ENCODE assay signal across 19 cellular contexts in the genomic region with DNA sequence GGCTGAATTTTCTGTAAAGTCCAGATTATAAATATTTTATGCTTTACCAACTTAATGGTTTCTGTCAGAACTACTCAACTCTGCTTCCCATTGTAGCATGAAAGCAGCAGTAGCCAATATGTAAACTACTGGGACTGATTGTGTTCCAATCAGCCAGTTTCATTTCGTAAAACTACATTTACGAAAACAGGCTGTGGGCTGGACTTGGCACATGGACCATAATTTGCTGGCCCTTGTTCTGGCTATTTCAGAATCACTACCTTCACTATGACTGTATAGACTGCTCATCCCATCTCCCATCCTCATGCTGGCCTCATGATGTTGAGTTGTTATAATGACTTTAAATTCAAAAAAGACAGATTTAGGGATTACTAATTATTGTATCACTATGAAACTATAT.
"Had no signal": no experiment of that assay in that cellular context is flagged by ENCODE, and none has a peak within 500 bp of the region (broad histone marks: within the 10 kb centered on the region; RNA-seq: fewer than 3 reads in every experiment).

No MANE protein-coding gene starts in this region.

- H3K36me3 ChIP-seq: gastrocnemius medialis, heart left ventricle, right atrium auricular region, upper lobe of right lung had no signal

- H3K9me3 ChIP-seq: gastrocnemius medialis, heart left ventricle, right atrium auricular region, testis, upper lobe of right lung had no signal

- H3K36me3 Mint-ChIP-seq: activated naive CD4-positive, alpha-beta T cell treated with anti-CD3 and anti-CD28 coated beads, Interleukin-2, amount 10 ng/mL, durations not matched to agents 7 days and 5 days; memory B cell; natural killer cell had no signal

- H3K27ac Mint-ChIP-seq: activated naive CD4-positive, alpha-beta T cell treated with anti-CD3 and anti-CD28 coated beads, Interleukin-2, amount 10 ng/mL, durations not matched to agents 7 days and 5 days; activated T-helper 2 cell treated with anti-CD3 and anti-CD28 coated beads, Interferon-gamma antibody, Interleukin-2, Interleukin-4, amounts not matched to agents 10 μg/mL and 5 μg/mL and 100 μg/mL, durations not matched to agents 14 hours and 24 hours and 36 hours; memory B cell; natural killer cell; stimulated activated naive CD8-positive, alpha-beta T cell treated with anti-CD3 and anti-CD28 coated beads, Interleukin-15, Interleukin-2, amounts not matched to agents 100 ng/mL and 50 ng/mL, for 24 hours; T-cell had no signal

- H3K27me3 Mint-ChIP-seq: activated naive CD4-positive, alpha-beta T cell treated with anti-CD3 and anti-CD28 coated beads, Interleukin-2, amount 10 ng/mL, durations not matched to agents 7 days and 5 days; stimulated activated naive CD8-positive, alpha-beta T cell treated with anti-CD3 and anti-CD28 coated beads, Interleukin-15, Interleukin-2, amounts not matched to agents 100 ng/mL and 50 ng/mL, for 24 hours; T-cell had no signal

- DNase-seq: activated CD4-positive, alpha-beta T cell treated with anti-CD3 and anti-CD28 coated beads for 1 hour; activated CD4-positive, alpha-beta T cell treated with anti-CD3 and anti-CD28 coated beads, Interleukin-2, amount 50 U/mL, for 4 hours; activated naive CD4-positive, alpha-beta T cell treated with anti-CD3 and anti-CD28 coated beads, Interleukin-2, amount 10 ng/mL, durations not matched to agents 7 days and 5 days; gastrocnemius medialis; heart left ventricle; left colon; natural killer cell; posterior cingulate gyrus; T-cell; T1000; testis; upper lobe of right lung had no signal

- H3K9me3 Mint-ChIP-seq: activated naive CD4-positive, alpha-beta T cell treated with anti-CD3 and anti-CD28 coated beads, Interleukin-2, amount 10 ng/mL, durations not matched to agents 7 days and 5 days; activated T-helper 2 cell treated with anti-CD3 and anti-CD28 coated beads, Interferon-gamma antibody, Interleukin-2, Interleukin-4, amounts not matched to agents 10 μg/mL and 5 μg/mL and 100 μg/mL, durations not matched to agents 14 hours and 24 hours and 36 hours had no signal

- H3K4me2 ChIP-seq: smooth muscle cell had no signal

- H3K27me3 ChIP-seq: gastrocnemius medialis, heart left ventricle, right atrium auricular region, testis, upper lobe of right lung had no signal

- H3K27ac ChIP-seq: gastrocnemius medialis, heart left ventricle, right atrium auricular region, SK-N-MC, testis, upper lobe of right lung, VCaP had no signal

- ATAC-seq: gastrocnemius medialis, left colon, natural killer cell, T-cell, upper lobe of right lung had no signal

- H3K4me3 ChIP-seq: gastrocnemius medialis, heart left ventricle, right atrium auricular region, SK-N-MC, smooth muscle cell, testis, upper lobe of right lung had no signal

- H3K4me3 Mint-ChIP-seq: activated naive CD4-positive, alpha-beta T cell treated with anti-CD3 and anti-CD28 coated beads, Interleukin-2, amount 10 ng/mL, durations not matched to agents 7 days and 5 days; memory B cell; natural killer cell; stimulated activated naive CD8-positive, alpha-beta T cell treated with anti-CD3 and anti-CD28 coated beads, Interleukin-15, Interleukin-2, amounts not matched to agents 100 ng/mL and 50 ng/mL, for 24 hours; T-cell had no signal

- H3K4me1 ChIP-seq: gastrocnemius medialis, right atrium auricular region, testis, upper lobe of right lung had no signal

- H3K4me1 Mint-ChIP-seq: activated naive CD4-positive, alpha-beta T cell treated with anti-CD3 and anti-CD28 coated beads, Interleukin-2, amount 10 ng/mL, durations not matched to agents 7 days and 5 days; memory B cell; natural killer cell; T-cell had no signal
